ENCODE assay signal across 8 cellular contexts in the genomic region with DNA sequence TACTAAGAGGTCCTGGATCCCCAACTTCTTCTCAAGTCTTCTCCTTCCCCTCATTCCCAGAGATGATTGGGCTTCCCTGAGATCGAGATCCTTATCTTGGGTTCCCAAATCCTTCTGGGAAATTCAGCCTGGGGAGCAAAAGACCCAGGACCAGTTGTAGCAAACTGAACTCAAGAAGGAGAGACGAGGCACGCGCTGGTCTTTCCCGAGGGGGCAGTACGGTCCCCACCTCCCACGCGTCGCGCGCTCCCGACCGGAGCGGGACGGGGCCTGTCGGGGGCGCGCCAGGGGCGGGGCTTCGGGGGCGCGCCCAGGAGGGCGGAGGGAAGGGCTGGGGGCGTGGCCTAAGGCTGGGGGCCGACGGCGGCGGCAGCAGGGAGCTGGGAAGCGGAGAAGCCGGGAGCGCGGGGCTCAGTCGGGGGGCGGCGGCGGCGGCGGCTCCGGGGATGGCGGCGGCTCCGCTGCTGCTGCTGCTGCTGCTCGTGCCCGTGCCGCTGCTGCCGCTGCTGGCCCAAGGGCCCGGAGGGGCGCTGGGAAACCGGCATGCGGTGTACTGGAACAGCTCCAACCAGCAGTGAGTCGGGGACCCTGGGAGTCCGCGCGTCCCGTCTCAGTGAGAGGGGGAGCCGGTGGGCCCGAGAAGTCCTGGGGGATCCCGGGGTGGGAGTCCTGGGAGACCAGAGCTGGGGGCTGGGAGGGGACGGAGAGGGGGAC. TPM values are rescaled to one million over a fixed set of nuclear protein-coding genes. Genes with fewer than 3 reads are reported as not detected.
DNase-seq lines count a peak whose midpoint lies in the region; ATAC-seq and TF ChIP-seq lines count a peak whose summit lies in the region.

Gene EFNA3, plus strand, starts transcription at position 342 of the 714 bp plus-strand sequence. Its CDS starts 105 bp downstream, at position 447.

- H3K4me1 ChIP-seq in lung (ENCODE audit: control insufficient read depth in 2 of 2, insufficient read depth in 2 of 2, low read length in 2 of 2): peaks cover 0 to 34% of the 10 kb centered on the region in 2 donors

- WGBS in lung, 2 donors: 2% methylated on average over 49 to 59 of the region's 59 CpGs

- ATAC-seq in lung (ENCODE audit: insufficient read depth, low FRiP score): peak; percentile 77
- ATAC-seq in GM18868 (IDR thresholded peaks at IDR 0.05; ENCODE audit: unreplicated experiment): no peak

- H3K36me3 ChIP-seq in lung (ENCODE audit: control insufficient read depth in 2 of 2, insufficient read depth in 2 of 2, low read length in 2 of 2): no peaks in the 10 kb centered on the region

- no peak within 1 kb of the TSS for H3K27ac ChIP-seq in lung (ENCODE audit: low read depth in 1 of 2, low read length in 1 of 2)

- H3K9me3 ChIP-seq in lung (ENCODE audit: control insufficient read depth in 2 of 2, insufficient read depth in 1 of 2, low read length in 1 of 2): no peaks in the 10 kb centered on the region

- peak; percentile 58 for DNase-seq in GM12865 (ENCODE audit: low read depth)
- DNase-seq in NCI-H1048 (lab: John Stamatoyannopoulos, UW): peak; percentile 65
- peak; percentile 63 to 65 for DNase-seq in activated CD4-positive, alpha-beta T cell treated with anti-CD3 and anti-CD28 coated beads for 4 hours
- DNase-seq in dermis blood vessel endothelial cell: peak; percentile 71
- DNase-seq in lung (ENCODE audit: low spot score): no peak
- DNase-seq in stimulated activated CD8-positive, alpha-beta memory T cell treated with anti-CD3 and anti-CD28 coated beads, Interleukin-12 subunit alpha, Interleukin-12 subunit beta, amount 100 ng/mL, for 1 hour (ENCODE audit: low read depth): peak; percentile 45
- no peak for DNase-seq in NCI-H2107 (lab: John Stamatoyannopoulos, UW)

- H3K27me3 ChIP-seq in lung (ENCODE audit: control insufficient read depth, insufficient read depth): no peaks in the 10 kb centered on the region

- TF ChIP-seq CTCF in GM12865 (IDR thresholded peaks at IDR 0.05; ENCODE audit: insufficient read depth, low read depth, low read length, missing control alignments): no peak
- TF ChIP-seq CTCF in lung (IDR thresholded peaks at IDR 0.05; ENCODE audit: control extremely low read depth, extremely low read depth): no peak

- H3K4me3 ChIP-seq in GM12865 (ENCODE audit: low read depth, low read length): peak within 1 kb of the TSS; percentile 7; the same call in 1 of the 2 replicates
- no peak within 1 kb of the TSS for H3K4me3 ChIP-seq in lung

RNA-seq across cellular contexts. Expression of gene EFNA3, which starts in this region (rescaled TPM):
- total RNA-seq in dermis blood vessel endothelial cell (1.9 and 2.2 TPM in 2 replicates), lung (1 to 10 TPM; 1.1 to 1.9 TPM)
- 1 to 10 TPM; 1.5 to 1.8 TPM for polyA plus RNA-seq in lung

Comparison
In these comparisons a context has a peak if more than half of its experiments do, and no peak if none do; other contexts are left out.
1. DNase-seq: peak in GM12865 (single experiment), NCI-H1048 (single experiment), activated CD4-positive, alpha-beta T cell treated with anti-CD3 and anti-CD28 coated beads for 4 hours (2 of 2), dermis blood vessel endothelial cell (single experiment) and stimulated activated CD8-positive, alpha-beta memory T cell treated with anti-CD3 and anti-CD28 coated beads, Interleukin-12 subunit alpha, Interleukin-12 subunit beta, amount 100 ng/mL, for 1 hour (single experiment); none in lung (single experiment) and NCI-H2107 (single experiment).